9 cellular contexts compared by ENCODE assay signal in genomic region chr16:87909203-87909935, GRCh38. TPM values are rescaled to one million over a fixed set of nuclear protein-coding genes. Genes with fewer than 3 reads are reported as not detected.
A peak's percentile ranks its signal among the peaks of the same experiment; 100 is the strongest.
DNase-seq lines count a peak whose midpoint lies in the region; ATAC-seq and TF ChIP-seq lines count a peak whose summit lies in the region.
"Not testable (repeated sequence)": the region's sequence is repeated elsewhere in the genome, so short reads cannot be mapped to it uniquely, and the experiment has no call there.
"Had no signal": no experiment of that assay in that cellular context is flagged by ENCODE, and none has a peak within 500 bp of the region (broad histone marks: within the 10 kb centered on the region; RNA-seq: fewer than 3 reads in every experiment).

No MANE protein-coding gene starts in this region.

- peaks cover 0 to 63% (median 0%) of the 10 kb centered on the region in 4 donors for H3K27me3 ChIP-seq in esophagus squamous epithelium
- not testable (repeated sequence) for H3K27me3 ChIP-seq in naive thymus-derived CD4-positive, alpha-beta T cell (ENCODE audit: control insufficient read depth in 2 of 2, insufficient read depth in 2 of 2, low read length in 2 of 2)

- H3K4me1 ChIP-seq in esophagus squamous epithelium = peaks cover 0 to 12% (median 2%) of the 10 kb centered on the region in 3 donors
- H3K4me1 ChIP-seq in naive thymus-derived CD4-positive, alpha-beta T cell (ENCODE audit: control insufficient read depth in 2 of 2, insufficient read depth in 2 of 2, low read length in 2 of 2) = not testable (repeated sequence)

- POLR2A ChIA-PET in naive thymus-derived CD4-positive, alpha-beta T cell (lab: Charles Lee) = not testable (repeated sequence)

- peak overlapping the region; percentile 22 for H3K27ac ChIP-seq in KOPT-K1 (ENCODE audit: low read depth, low read length, poor library complexity, severe bottlenecking)
- not testable (repeated sequence) for H3K27ac ChIP-seq in esophagus squamous epithelium; naive thymus-derived CD4-positive, alpha-beta T cell (ENCODE audit: low read depth, low read length)

- H3K36me3 Mint-ChIP-seq in activated T-cell treated with anti-CD3 and anti-CD28 coated beads, Interleukin-2, amount 50 U/mL, for 72 hours (ENCODE audit: insufficient read depth in 2 of 2); naive thymus-derived CD4-positive, alpha-beta T cell; stimulated activated effector memory CD8-positive, alpha-beta T cell treated with anti-CD3 and anti-CD28 coated beads, Interleukin-12 subunit alpha, Interleukin-12 subunit beta, amount 100 ng/mL, for 72 hours: not testable (repeated sequence)

- H3K27ac Mint-ChIP-seq in activated T-cell treated with anti-CD3 and anti-CD28 coated beads, Interleukin-2, amount 50 U/mL, for 72 hours = peak overlapping the region; percentile 88
- peak overlapping the region in 3 of 9 donors; percentile 51 to 72 (median 52) for H3K27ac Mint-ChIP-seq in naive thymus-derived CD4-positive, alpha-beta T cell
- peak overlapping the region; percentile 82 for H3K27ac Mint-ChIP-seq in stimulated activated effector memory CD8-positive, alpha-beta T cell treated with anti-CD3 and anti-CD28 coated beads, Interleukin-12 subunit alpha, Interleukin-12 subunit beta, amount 100 ng/mL, for 72 hours

- H3K4me3 Mint-ChIP-seq in activated T-cell treated with anti-CD3 and anti-CD28 coated beads, Interleukin-2, amount 50 U/mL, for 72 hours = peak overlapping the region; percentile 8 to 64
- H3K4me3 Mint-ChIP-seq in naive thymus-derived CD4-positive, alpha-beta T cell = peak overlapping the region in 3 of 10 donors; percentile 6 to 41 (median 38)
- not testable (repeated sequence) for H3K4me3 Mint-ChIP-seq in stimulated activated effector memory CD8-positive, alpha-beta T cell treated with anti-CD3 and anti-CD28 coated beads, Interleukin-12 subunit alpha, Interleukin-12 subunit beta, amount 100 ng/mL, for 72 hours

- H3K9me3 Mint-ChIP-seq in activated T-cell treated with anti-CD3 and anti-CD28 coated beads, Interleukin-2, amount 50 U/mL, for 72 hours; naive thymus-derived CD4-positive, alpha-beta T cell; stimulated activated effector memory CD8-positive, alpha-beta T cell treated with anti-CD3 and anti-CD28 coated beads, Interleukin-12 subunit alpha, Interleukin-12 subunit beta, amount 100 ng/mL, for 72 hours: not testable (repeated sequence)

- peak; percentile 85 to 93 (median 90) for TF ChIP-seq CTCF in esophagus squamous epithelium (IDR thresholded peaks at IDR 0.05)

- not testable (repeated sequence) for H3K27me3 Mint-ChIP-seq in activated T-cell treated with anti-CD3 and anti-CD28 coated beads, Interleukin-2, amount 50 U/mL, for 72 hours (ENCODE audit: low read depth)
- H3K27me3 Mint-ChIP-seq in naive thymus-derived CD4-positive, alpha-beta T cell = peaks cover 0 to 17% (median 0%) of the 10 kb centered on the region in 5 donors

- peaks cover 16% of the 10 kb centered on the region for H3K4me1 Mint-ChIP-seq in activated T-cell treated with anti-CD3 and anti-CD28 coated beads, Interleukin-2, amount 50 U/mL, for 72 hours (ENCODE audit: low read depth)
- peaks cover 5 to 20% (median 6%) of the 10 kb centered on the region in 7 donors for H3K4me1 Mint-ChIP-seq in naive thymus-derived CD4-positive, alpha-beta T cell
- peaks cover 12% of the 10 kb centered on the region for H3K4me1 Mint-ChIP-seq in stimulated activated effector memory CD8-positive, alpha-beta T cell treated with anti-CD3 and anti-CD28 coated beads, Interleukin-12 subunit alpha, Interleukin-12 subunit beta, amount 100 ng/mL, for 72 hours

- ATAC-seq in GM21737 (IDR thresholded peaks at IDR 0.05; ENCODE audit: unreplicated experiment) = peak; percentile 85
- ATAC-seq in activated T-cell treated with anti-CD3 and anti-CD28 coated beads, Interleukin-2, amount 50 U/mL, for 72 hours (replicated peaks in 1 of 2) = peak; percentile 89 to 91
- peak; percentile 95 for ATAC-seq in naive thymus-derived CD4-positive, alpha-beta T cell
- ATAC-seq in stimulated activated effector memory CD8-positive, alpha-beta T cell treated with anti-CD3 and anti-CD28 coated beads, Interleukin-12 subunit alpha, Interleukin-12 subunit beta, amount 100 ng/mL, for 72 hours = peak; percentile 79

- 43 to 49% methylated on average over 20 to 22 of the region's 36 CpGs for WGBS in esophagus squamous epithelium, 2 donors

- H3K9me3 ChIP-seq in KOPT-K1 (ENCODE audit: insufficient read depth, low read length, poor library complexity, severe bottlenecking); esophagus squamous epithelium; naive thymus-derived CD4-positive, alpha-beta T cell (ENCODE audit: control insufficient read depth in 2 of 3, low read length in 3 of 3): not testable (repeated sequence)

- H3K36me3 ChIP-seq in KOPT-K1 (ENCODE audit: insufficient read depth, low read length); esophagus squamous epithelium; naive thymus-derived CD4-positive, alpha-beta T cell (ENCODE audit: control insufficient read depth in 2 of 3, insufficient read depth in 3 of 3, low read length in 3 of 3): not testable (repeated sequence)

- TF ChIP-seq POLR2A in esophagus squamous epithelium (IDR thresholded peaks at IDR 0.05) = not testable (repeated sequence)

- intact Hi-C loops in esophagus squamous epithelium (cut with DNase I) = not testable (repeated sequence)
- intact Hi-C loops in naive thymus-derived CD4-positive, alpha-beta T cell (cut with micrococcal nuclease) = loop anchor here (1.0 kb wide), 6 partner anchors 14 to 130 kb away; no protein-coding TSS in a partner anchor

- CTCF ChIA-PET in naive thymus-derived CD4-positive, alpha-beta T cell (lab: Charles Lee) = interaction anchor here (0.7 to 3.9 kb wide), 5 partner anchors 38 to 130 kb away, joined by 3 to 27 read pairs (median 4); no protein-coding TSS in a partner anchor

- H3K4me3 ChIP-seq in esophagus squamous epithelium; naive thymus-derived CD4-positive, alpha-beta T cell (ENCODE audit: low read length): not testable (repeated sequence)

- DNase-seq in DMS153 treated with DMSO at 0.1 percent for 48 hours (lab: John Stamatoyannopoulos, UW; ENCODE audit: unreplicated experiment) (peak; percentile 3), RPMI8226 (peak; percentile 69)
- DNase-seq in activated T-cell treated with anti-CD3 and anti-CD28 coated beads, Interleukin-2, amount 50 U/mL, for 72 hours = peak; percentile 86 to 93
- not testable (repeated sequence) for DNase-seq in esophagus squamous epithelium (lab: John Stamatoyannopoulos, UW)
- peak; percentile 52 to 91 (median 75) for DNase-seq in naive thymus-derived CD4-positive, alpha-beta T cell
- peak; percentile 89 to 95 for DNase-seq in stimulated activated effector memory CD8-positive, alpha-beta T cell treated with anti-CD3 and anti-CD28 coated beads, Interleukin-12 subunit alpha, Interleukin-12 subunit beta, amount 100 ng/mL, for 72 hours (ENCODE audit: low spot score in 2 of 2)

RNA-seq across cellular contexts. Expression of gene CA5A, which starts 27.0 kb away (rescaled TPM):
- total RNA-seq in activated T-cell treated with anti-CD3 and anti-CD28 coated beads, Interleukin-2, amount 50 U/mL, for 72 hours = under 1 TPM in 1 of 2 donors, not detected in 1; 0.22 TPM
- not detected for total RNA-seq in esophagus squamous epithelium
- not detected for total RNA-seq in naive thymus-derived CD4-positive, alpha-beta T cell
- polyA plus RNA-seq in naive thymus-derived CD4-positive, alpha-beta T cell = not detected
- total RNA-seq: subcutaneous adipose tissue had no signal

RNA-seq across cellular contexts. Expression of gene SLC7A5, which starts 40.1 kb away (rescaled TPM):
- total RNA-seq in activated T-cell treated with anti-CD3 and anti-CD28 coated beads, Interleukin-2, amount 50 U/mL, for 72 hours = 100 to 1,000 TPM; 463 to 508 TPM
- 100 to 1,000 TPM in 3 of 4 donors, 10 to 100 TPM in 1; 75.3 to 179 (median 145) TPM for total RNA-seq in esophagus squamous epithelium
- 100 to 1,000 TPM in 1 of 5 experiments, 10 to 100 TPM in 2, 1 to 10 TPM in 2; 6.0 to 113 (median 29.3) TPM for total RNA-seq in naive thymus-derived CD4-positive, alpha-beta T cell
- polyA plus RNA-seq in naive thymus-derived CD4-positive, alpha-beta T cell = 1 to 10 TPM; 3.3 to 3.4 TPM

RNA-seq across cellular contexts. Expression of gene BANP, which starts 41.9 kb away (rescaled TPM):
- 10 to 100 TPM; 35.8 to 39.8 TPM for total RNA-seq in activated T-cell treated with anti-CD3 and anti-CD28 coated beads, Interleukin-2, amount 50 U/mL, for 72 hours
- total RNA-seq in esophagus squamous epithelium = 10 to 100 TPM; 13.8 to 19.9 (median 14.1) TPM
- 10 to 100 TPM; 43.6 to 81.2 (median 68.5) TPM for total RNA-seq in naive thymus-derived CD4-positive, alpha-beta T cell
- polyA plus RNA-seq in naive thymus-derived CD4-positive, alpha-beta T cell = 10 to 100 TPM; 17.2 to 28.9 TPM
